In genomic region chr19:5337126-5337525, GRCh38 we compare ENCODE assay signal across 18 cellular contexts. TPM values are rescaled to one million over a fixed set of nuclear protein-coding genes. Genes with fewer than 3 reads are reported as not detected.
DNase-seq lines count a peak whose midpoint lies in the region; ATAC-seq and TF ChIP-seq lines count a peak whose summit lies in the region.
"Had no signal": no experiment of that assay in that cellular context is flagged by ENCODE, and none has a peak within 500 bp of the region (broad histone marks: within the 10 kb centered on the region; RNA-seq: fewer than 3 reads in every experiment).

No MANE protein-coding gene starts in this region.

- DNase-seq in GM23338 (ENCODE audit: low spot score) (no peak), caudate nucleus (lab: John Stamatoyannopoulos, UW) (peak in 38 of 61 donors; percentile 5 to 74 (median 40)), neural crest cell (ENCODE audit: low read depth, low spot score) (no peak), type B pancreatic cell (ENCODE audit: extremely low spot score, unreplicated experiment) (no peak), left lung (no peak)
- DNase-seq: ACHN, DMS79 treated with DMSO at 0.1 percent for 48 hours, GM23248, KG1, MV-4-11, NCI-H187 treated with DMSO at 0.1 percent for 48 hours, NCI-H226, SHP77 had no signal

- H3K9me3 ChIP-seq in left lung: no peaks in the 10 kb centered on the region

- H3K4me3 Mint-ChIP-seq in GM23338 (peak overlapping the region; percentile 92; the same call in 2 of the 3 replicates), neural crest cell (peak overlapping the region; percentile 96), type B pancreatic cell (peak overlapping the region; percentile 60)

- no peak for TF ChIP-seq CTCF in GM23338 (conservative IDR thresholded peaks at IDR 0.05; ENCODE audit: low read depth in 2 of 2)
- TF ChIP-seq CTCF in neural crest cell (conservative IDR thresholded peaks at IDR 0.05): no peak
- no peak for TF ChIP-seq CTCF in type B pancreatic cell (conservative IDR thresholded peaks at IDR 0.05)
- no peak for TF ChIP-seq CTCF in left lung (IDR thresholded peaks at IDR 0.05)

- no peak overlapping the region for H3K27ac Mint-ChIP-seq in GM23338
- no peak overlapping the region for H3K27ac Mint-ChIP-seq in neural crest cell (ENCODE audit: unreplicated experiment)
- no peak overlapping the region for H3K27ac Mint-ChIP-seq in type B pancreatic cell
- H3K27ac Mint-ChIP-seq: CD14-positive monocyte had no signal

- intact Hi-C loops in left lung (cut with DNase I): no loop called here

- peak overlapping the region; percentile 99 for H3K4me2 ChIP-seq in GM23338

- no peak overlapping the region for H3K4me3 ChIP-seq in GM23338
- no peak overlapping the region for H3K4me3 ChIP-seq in left lung
- H3K4me3 ChIP-seq: GM23248, SK-N-MC had no signal

- H3K27me3 Mint-ChIP-seq in GM23338 (ENCODE audit: insufficient read depth, low read depth, poor library complexity) (peaks cover 31% of the 10 kb centered on the region), neural crest cell (ENCODE audit: low read depth) (peaks cover 4% of the 10 kb centered on the region), type B pancreatic cell (peaks cover 46% of the 10 kb centered on the region)

- peaks cover 72% of the 10 kb centered on the region for H3K79me2 ChIP-seq in GM23338 (replicated peaks; ENCODE audit: insufficient read depth)

- ATAC-seq in GM23338: no peak
- no peak for ATAC-seq in left lung
- ATAC-seq in GM21786 (IDR thresholded peaks at IDR 0.05; ENCODE audit: unreplicated experiment): no peak
- ATAC-seq in HG03457 (IDR thresholded peaks at IDR 0.05; ENCODE audit: unreplicated experiment): no peak
- ATAC-seq: HCT116 had no signal

- peaks cover 36% of the 10 kb centered on the region for H3K4me1 Mint-ChIP-seq in GM23338
- H3K4me1 Mint-ChIP-seq in neural crest cell: peaks cover 34% of the 10 kb centered on the region
- peaks cover 21% of the 10 kb centered on the region for H3K4me1 Mint-ChIP-seq in type B pancreatic cell (ENCODE audit: unreplicated experiment)

- 0 out of 2 replicates have a peak, but pooled peaks cover 2% of the 10 kb centered on the region for H3F3A ChIP-seq in GM23338 (replicated peaks; ENCODE audit: low read depth)

- H3K36me3 Mint-ChIP-seq in GM23338 (ENCODE audit: low read depth) (peaks cover 12% of the 10 kb centered on the region), neural crest cell (ENCODE audit: low read depth) (no peaks in the 10 kb centered on the region), type B pancreatic cell (no peaks in the 10 kb centered on the region)

- no peaks in the 10 kb centered on the region for H3K9me2 ChIP-seq in GM23338 (ENCODE audit: insufficient read depth)

- no peak overlapping the region for H2AFZ ChIP-seq in GM23338
- H2AFZ ChIP-seq: GM23248 had no signal

- no peaks in the 10 kb centered on the region for H3K36me3 ChIP-seq in GM23338 (ENCODE audit: insufficient read depth)
- no peaks in the 10 kb centered on the region for H3K36me3 ChIP-seq in left lung

- peaks cover 33% of the 10 kb centered on the region for H3K4me1 ChIP-seq in GM23338 (ENCODE audit: insufficient read depth)
- peaks cover 0 to 13% of the 10 kb centered on the region in 2 donors for H3K4me1 ChIP-seq in left lung

- H3K27me3 ChIP-seq in GM23338 (ENCODE audit: insufficient read depth): peaks cover 11% of the 10 kb centered on the region
- H3K27me3 ChIP-seq in left lung: peaks cover 36 to 96% of the 10 kb centered on the region in 2 donors

- H3K27ac ChIP-seq in GM23338 (ENCODE audit: low read depth): no peak overlapping the region
- H3K27ac ChIP-seq in caudate nucleus (ENCODE audit: low read depth, low read length): no peak overlapping the region
- H3K27ac ChIP-seq in left lung: no peak overlapping the region
- H3K27ac ChIP-seq: GM23248, SK-N-MC had no signal

- peaks cover 48% of the 10 kb centered on the region for H4K20me1 ChIP-seq in GM23338 (replicated peaks; ENCODE audit: insufficient read depth)

- H3K9me3 Mint-ChIP-seq in GM23338 (peaks cover 10% of the 10 kb centered on the region), neural crest cell (no peaks in the 10 kb centered on the region), type B pancreatic cell (no peaks in the 10 kb centered on the region)

TF ChIP-seq in GM23338, 12 proteins besides CTCF, POLR2A, EP300 and RAD21 (continues in another document):
- no peak for TF ChIP-seq EZH2 (IDR thresholded peaks at IDR 0.05; ENCODE audit: low read depth, unreplicated experiment)
- TF ChIP-seq REST (IDR thresholded peaks at IDR 0.05; ENCODE audit: unreplicated experiment): no peak
- no peak for TF ChIP-seq ZNF331 (CRISPR knock-in tag; IDR thresholded peaks at IDR 0.05; ENCODE audit: low read depth)
- TF ChIP-seq STAT1 (IDR thresholded peaks at IDR 0.05; ENCODE audit: unreplicated experiment): no peak
- no peak for TF ChIP-seq ZNF114 (CRISPR knock-in tag; IDR thresholded peaks at IDR 0.05)
- no peak for TF ChIP-seq EZH2phosphoT487 (IDR thresholded peaks at IDR 0.05; ENCODE audit: unreplicated experiment)
- TF ChIP-seq JUNB (IDR thresholded peaks at IDR 0.05; ENCODE audit: unreplicated experiment): no peak
- no peak for TF ChIP-seq ETS1 (IDR thresholded peaks at IDR 0.05)
- no peak for TF ChIP-seq POLR2AphosphoS5 (IDR thresholded peaks at IDR 0.05; ENCODE audit: low read depth)

RNA-seq across cellular contexts. Expression of gene PTPRS, which starts 3.5 kb away (rescaled TPM):
- 225 and 290 TPM in 2 replicates for total RNA-seq in GM23338 (2014; rRNA removed; shearing (Covaris generic))
- 20.6 and 20.7 TPM in 2 replicates for polyA plus RNA-seq in GM23338 (2016; fragmentation: Nextera tagmentation; extraction: Ambion mirVana)
- 333 and 357 TPM in 2 replicates for total RNA-seq in neural crest cell
- 73.3 and 234 TPM in 2 replicates for total RNA-seq in type B pancreatic cell (ENCODE audit: low replicate concordance)
- total RNA-seq in left lung: 10 to 100 TPM; 61.7 to 67.2 TPM
- polyA plus RNA-seq: CD14-positive monocyte had no signal

Comparison
In these comparisons a context has a peak if more than half of its experiments do, and no peak if none do; other contexts are left out.
1. DNase-seq: peak in caudate nucleus (38 of 61); none in GM23338 (single experiment), neural crest cell (single experiment), type B pancreatic cell (single experiment) and left lung (0 of 2).
2. Peak in every context shown above with its lines, with median percentiles within 50 percentile points of each other: H3K4me3 Mint-ChIP-seq.